In genomic region chr17:6701719-6702118, GRCh38 we compare ENCODE assay signal across 1 cellular context.
TF ChIP-seq lines count a peak whose summit lies in the region.

No MANE protein-coding gene starts in this region.

TF ChIP-seq in HepG2, 621 proteins besides CTCF, POLR2A, EP300 and RAD21:
- no peak for TF ChIP-seq ZBTB40 (IDR thresholded peaks at IDR 0.05)
- TF ChIP-seq ZBTB40 (CRISPR knock-in tag; IDR thresholded peaks at IDR 0.05): no peak
- TF ChIP-seq ZNF333 (CRISPR knock-in tag; IDR thresholded peaks at IDR 0.05; ENCODE audit: borderline replicate concordance): no peak
- peak; percentile 69; the same call in 1 of the 2 replicates for TF ChIP-seq ZBTB38 (CRISPR knock-in tag; IDR thresholded peaks at IDR 0.05)
- TF ChIP-seq ZNF550 (CRISPR knock-in tag; IDR thresholded peaks at IDR 0.05; ENCODE audit: borderline replicate concordance): no peak
- no peak for TF ChIP-seq KMT2A (CRISPR knock-in tag; IDR thresholded peaks at IDR 0.05)
- no peak for TF ChIP-seq ZNF724P (CRISPR knock-in tag; IDR thresholded peaks at IDR 0.05; ENCODE audit: borderline replicate concordance)
- TF ChIP-seq STAG1 (CRISPR knock-in tag; IDR thresholded peaks at IDR 0.05): peak; percentile 15; the same call in 1 of the 2 replicates
- TF ChIP-seq RXRB (CRISPR knock-in tag; IDR thresholded peaks at IDR 0.05; ENCODE audit: borderline replicate concordance): 0 out of 2 replicates have a peak, but pooled peaks have one; percentile 11
